Comparison of ENCODE assay signal across 1 cellular context in genomic region chr12:101407438-101408345, GRCh38.
A peak's percentile ranks its signal among the peaks of the same experiment; 100 is the strongest.
TF ChIP-seq lines count a peak whose summit lies in the region.

TSS of gene ARL1 (minus strand) at chr12:101407772. CDS start at chr12:101407645, 127 bp downstream.

TF ChIP-seq in HEK293, 187 proteins besides CTCF, POLR2A, EP300 and RAD21 (continued from another document and continues in another):
- TF ChIP-seq MZF1 (tag by site-specific recombination; IDR thresholded peaks at IDR 0.05; ENCODE audit: borderline replicate concordance) (no peak), KLF8 (tag by site-specific recombination; IDR thresholded peaks at IDR 0.05) (peak; percentile 84), ZXDB (tag by site-specific recombination; IDR thresholded peaks at IDR 0.05) (peak; percentile 91), HOXD13 (CRISPR knock-in tag; IDR thresholded peaks at IDR 0.05; ENCODE audit: borderline replicate concordance) (no peak), IKZF3 (tag by site-specific recombination; IDR thresholded peaks at IDR 0.05) (peak; percentile 35; the same call in 1 of the 2 replicates), ZNF544 (tag by site-specific recombination; IDR thresholded peaks at IDR 0.05) (no peak), PRDM10 (tag by site-specific recombination; IDR thresholded peaks at IDR 0.05) (peak; percentile 79), ZNF558 (tag by site-specific recombination; IDR thresholded peaks at IDR 0.05) (no peak), KLF17 (tag by site-specific recombination; IDR thresholded peaks at IDR 0.05) (peak; percentile 53; the same call in 1 of the 2 replicates), ZNF10 (tag by site-specific recombination; IDR thresholded peaks at IDR 0.05) (peak; percentile 52; the same call in 1 of the 2 replicates), ZNF174 (tag by site-specific recombination; IDR thresholded peaks at IDR 0.05) (no peak), ZNF701 (tag by site-specific recombination; IDR thresholded peaks at IDR 0.05) (no peak), YY2 (tag by site-specific recombination; IDR thresholded peaks at IDR 0.05) (peak; percentile 55; the same call in 1 of the 2 replicates), GLIS2 (tag by site-specific recombination; IDR thresholded peaks at IDR 0.05) (peak; percentile 73), ZNF488 (tag by site-specific recombination; IDR thresholded peaks at IDR 0.05) (no peak), ZNF24 (tag by site-specific recombination; IDR thresholded peaks at IDR 0.05) (peak; percentile 62; the same call in 1 of the 2 replicates), ZNF311 (tag by site-specific recombination; IDR thresholded peaks at IDR 0.05; ENCODE audit: borderline replicate concordance) (no peak), OVOL3 (tag by site-specific recombination; IDR thresholded peaks at IDR 0.05) (peak; percentile 19; the same call in 1 of the 2 replicates), ZNF416 (tag by site-specific recombination; IDR thresholded peaks at IDR 0.05) (no peak), ZNF692 (tag by site-specific recombination; IDR thresholded peaks at IDR 0.05) (peak; percentile 73), PATZ1 (tag by site-specific recombination; IDR thresholded peaks at IDR 0.05) (peak; percentile 83), ZNF548 (tag by site-specific recombination; IDR thresholded peaks at IDR 0.05) (no peak), ZNF560 (tag by site-specific recombination; IDR thresholded peaks at IDR 0.05; ENCODE audit: borderline replicate concordance) (no peak), ZNF114 (tag by site-specific recombination; IDR thresholded peaks at IDR 0.05) (no peak), ZNF266 (tag by site-specific recombination; IDR thresholded peaks at IDR 0.05; ENCODE audit: low read depth) (no peak), ZNF518A (tag by site-specific recombination; conservative IDR thresholded peaks at IDR 0.05; ENCODE audit: low read depth) (peak; percentile 48; the same call in 1 of the 2 replicates), HOXA7 (CRISPR knock-in tag; IDR thresholded peaks at IDR 0.05; ENCODE audit: borderline replicate concordance) (no peak), SETDB1 (IDR thresholded peaks at IDR 0.05; ENCODE audit: insufficient read length, low read length) (no peak), ZNF398 (tag by site-specific recombination; IDR thresholded peaks at IDR 0.05) (no peak; the same call in 1 of the 2 replicates), ZBTB20 (tag by site-specific recombination; IDR thresholded peaks at IDR 0.05) (peak; percentile 79), ZNF362 (tag by site-specific recombination; IDR thresholded peaks at IDR 0.05) (0 out of 2 replicates have a peak, but pooled peaks have one; percentile 11), ELK4 (IDR thresholded peaks at IDR 0.05; ENCODE audit: borderline replicate concordance, low read depth, low read length) (no peak), ZNF280D (tag by site-specific recombination; IDR thresholded peaks at IDR 0.05) (no peak), ZNF146 (tag by site-specific recombination; IDR thresholded peaks at IDR 0.05) (0 out of 2 replicates have a peak, but pooled peaks have one; percentile 23)
